ENCODE assay signal across 24 cellular contexts in the genomic region with DNA sequence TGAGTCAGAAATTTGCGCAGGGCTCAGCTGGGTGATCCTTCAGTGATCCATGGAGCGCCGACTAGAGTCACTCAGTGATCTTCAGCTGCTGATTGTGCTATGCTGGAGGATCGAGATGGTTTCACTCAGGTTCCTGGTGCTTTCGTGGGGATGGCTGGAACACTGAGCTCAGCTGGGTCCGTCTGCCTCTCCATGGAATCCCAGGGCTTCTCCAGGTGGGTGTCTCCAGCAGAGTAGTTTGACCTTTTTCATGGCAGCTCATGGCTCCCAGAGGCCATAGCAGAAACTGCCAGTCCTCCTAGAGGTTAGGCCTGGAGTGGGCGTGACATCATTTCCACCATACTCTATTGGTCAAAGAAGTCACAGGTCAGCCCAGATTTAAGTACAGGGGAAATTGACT.
DNase-seq lines count a peak whose midpoint lies in the region; ATAC-seq, FAIRE-seq and TF ChIP-seq lines count a peak whose summit lies in the region.
"Had no signal": no experiment of that assay in that cellular context is flagged by ENCODE, and none has a peak within 500 bp of the region (broad histone marks: within the 10 kb centered on the region; RNA-seq: fewer than 3 reads in every experiment).

No MANE protein-coding gene starts in this region.

- H3K9ac ChIP-seq in MM.1S (ENCODE audit: low read length), result no peak overlapping the region
- H3K9ac ChIP-seq: BLaER1 had no signal

- H3K36me3 ChIP-seq in vagina (no peaks in the 10 kb centered on the region), pancreas (no peaks in the 10 kb centered on the region), MM.1S (replicated peaks; ENCODE audit: insufficient read depth, low read length) (no peaks in the 10 kb centered on the region)
- H3K36me3 ChIP-seq: BLaER1, Peyer's patch had no signal

- FAIRE-seq in pancreas (lab: Jason Lieb, UNC), result no peak
- FAIRE-seq: GM12878, K562 had no signal

- no peaks in the 10 kb centered on the region for H3K9me2 ChIP-seq in MM.1S (replicated peaks; ENCODE audit: insufficient read depth, low read length)

- intact Hi-C loops in vagina (cut with DNase I), result no loop called here
- intact Hi-C loops in pancreas (cut with DNase I), result no loop called here

- peaks cover 6% of the 10 kb centered on the region; the same call in 1 of the 2 replicates for H3F3A ChIP-seq in MM.1S (ENCODE audit: insufficient read depth, low read length)

- H3K9me3 ChIP-seq in vagina (no peaks in the 10 kb centered on the region), pancreas (no peaks in the 10 kb centered on the region), MM.1S (replicated peaks; ENCODE audit: insufficient read depth, low read length) (no peaks in the 10 kb centered on the region)
- H3K9me3 ChIP-seq: BLaER1, Peyer's patch had no signal

- POLR2A ChIA-PET in RWPE1 (lab: Yijun Ruan, JAX; ENCODE audit: low non-redundant PET), result no interaction called here

- H3K4me1 ChIP-seq in vagina (peaks cover 52% of the 10 kb centered on the region), pancreas (peaks cover 0 to 10% (median 6%) of the 10 kb centered on the region in 3 donors), MM.1S (ENCODE audit: low read length) (peaks cover 14% of the 10 kb centered on the region)

- no peak overlapping the region for H2AFZ ChIP-seq in MM.1S (ENCODE audit: low read length)

- no peak for ATAC-seq in pancreas
- ATAC-seq: GM12878, K562, Right ventricle myocardium inferior had no signal

- no peak overlapping the region for H3K4me2 ChIP-seq in MM.1S (ENCODE audit: low read depth, low read length)
- H3K4me2 ChIP-seq: BLaER1 had no signal

- H3K79me2 ChIP-seq in MM.1S (ENCODE audit: low read length), result no peaks in the 10 kb centered on the region

- no peaks in the 10 kb centered on the region for H4K20me1 ChIP-seq in MM.1S (ENCODE audit: insufficient read depth, low read length)
- H4K20me1 ChIP-seq: BLaER1 had no signal

- DNase-seq in RWPE1 (ENCODE audit: low spot score) (no peak), coronary artery (ENCODE audit: low spot score) (peak; percentile 63), islet precursor cell (peak; percentile 43), vagina (ENCODE audit: extremely low spot score in 2 of 2) (peak; percentile 58 to 72), pancreas (no peak), cortex of kidney (lab: John Stamatoyannopoulos, UW) (no peak), MM.1S (no peak)
- DNase-seq: ACHN; CD4-positive, alpha-beta T cell; COR-L47; DMS 273 treated with DMSO at 0.1 percent for 48 hours; DMS79 treated with DMSO at 0.1 percent for 48 hours; H9; HFFc6; NCI-H1092; NCI-H1436; NCI-H187 treated with DMSO at 0.1 percent for 48 hours; NCI-H226; NCI-H524 treated with DMSO at 0.1 percent for 48 hours; Peyer's patch had no signal

- no peak for TF ChIP-seq POLR2A in vagina (IDR thresholded peaks at IDR 0.05)

- H3K27ac ChIP-seq in RWPE1 (peak overlapping the region; percentile 66), coronary artery (no peak overlapping the region), vagina (peak overlapping the region; percentile 10), pancreas (no peak overlapping the region), MM.1S (ENCODE audit: low read length) (no peak overlapping the region)
- H3K27ac ChIP-seq: BLaER1, Peyer's patch had no signal

- H3K27me3 ChIP-seq in vagina (no peaks in the 10 kb centered on the region), pancreas (no peaks in the 10 kb centered on the region), MM.1S (replicated peaks; ENCODE audit: insufficient read depth, low read length) (peaks cover 3% of the 10 kb centered on the region; the same call in 1 of the 2 replicates)
- H3K27me3 ChIP-seq: Peyer's patch had no signal

- 73 to 82% methylated on average over 7 of the region's 7 CpGs for WGBS in pancreas, 2 donors

- no peak for TF ChIP-seq CTCF in RWPE1 (conservative IDR thresholded peaks at IDR 0.05; ENCODE audit: low read depth)
- no peak for TF ChIP-seq CTCF in coronary artery (IDR thresholded peaks at IDR 0.05)
- TF ChIP-seq CTCF in vagina (IDR thresholded peaks at IDR 0.05), result no peak
- TF ChIP-seq CTCF in pancreas (IDR thresholded peaks at IDR 0.05), result no peak
- TF ChIP-seq CTCF in MM.1S (IDR thresholded peaks at IDR 0.05; ENCODE audit: low read length), result no peak

- CTCF ChIA-PET in RWPE1 (lab: Yijun Ruan, JAX), result interaction anchor here (0.6 kb wide), 1 partner anchor 474 kb away, joined by 3 read pairs; no protein-coding TSS in a partner anchor

- no peak overlapping the region for H3K4me3 ChIP-seq in coronary artery
- no peak overlapping the region for H3K4me3 ChIP-seq in vagina
- no peak overlapping the region for H3K4me3 ChIP-seq in pancreas
- no peak overlapping the region for H3K4me3 ChIP-seq in MM.1S (ENCODE audit: low read length)
- H3K4me3 ChIP-seq: BLaER1, GM12878, K562, Peyer's patch had no signal

Comparison
In these comparisons a context has a peak if more than half of its experiments do, and no peak if none do; other contexts are left out.
1. DNase-seq: peak in coronary artery (single experiment), islet precursor cell (single experiment) and vagina (2 of 2); none in RWPE1 (single experiment), pancreas (0 of 6), cortex of kidney (single experiment) and MM.1S (single experiment).
2. H3K27ac ChIP-seq: peak in RWPE1 (single experiment) and vagina (single experiment); none in coronary artery (0 of 2), pancreas (0 of 4) and MM.1S (single experiment).